Comparison of ENCODE assay signal across 12 cellular contexts in the genomic region with DNA sequence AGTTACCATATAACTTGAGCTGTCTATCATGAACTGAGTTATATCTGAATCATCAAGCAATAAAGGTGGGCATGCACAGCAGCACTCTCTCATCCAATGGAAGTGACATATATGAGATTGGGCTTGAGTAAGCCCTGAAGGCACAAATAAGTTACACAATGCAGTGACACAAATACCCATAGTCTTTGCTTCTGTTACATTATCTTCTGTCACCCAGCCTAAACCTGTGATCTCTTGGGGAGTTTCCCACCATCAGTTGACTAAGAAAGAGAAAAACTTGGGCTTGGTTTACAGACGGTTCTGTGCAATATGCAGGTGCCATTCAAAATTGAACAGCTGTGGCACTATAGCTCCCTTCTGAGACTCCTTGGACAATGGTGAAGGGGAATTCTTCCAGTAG.
DNase-seq lines count a peak whose midpoint lies in the region; ATAC-seq and TF ChIP-seq lines count a peak whose summit lies in the region.
"Had no signal": no experiment of that assay in that cellular context is flagged by ENCODE, and none has a peak within 500 bp of the region (broad histone marks: within the 10 kb centered on the region; RNA-seq: fewer than 3 reads in every experiment).

No MANE protein-coding gene starts in this region.

- H3K9ac ChIP-seq in mammary epithelial cell (ENCODE audit: insufficient read depth, low read length) = no peak overlapping the region

- no peak for TF ChIP-seq CTCF in mammary epithelial cell (conservative IDR thresholded peaks at IDR 0.05 in 1 of 2, IDR thresholded peaks at IDR 0.05 in 1 of 2; ENCODE audit: extremely low read depth in 1 of 2, insufficient read depth in 1 of 2, low read depth in 1 of 2, low read length in 2 of 2)
- TF ChIP-seq CTCF in PC-9 (conservative IDR thresholded peaks at IDR 0.05) = no peak

- 100% methylated on average over 1 of the region's 1 CpG for WGBS in mammary epithelial cell (ENCODE audit: low coverage, missing lambda C conversion rate)

- no peaks in the 10 kb centered on the region for H3F3A ChIP-seq in PC-9 (ENCODE audit: insufficient read depth, low read depth)

- no peaks in the 10 kb centered on the region for H4K20me1 ChIP-seq in mammary epithelial cell (ENCODE audit: insufficient read depth, low read length)
- no peaks in the 10 kb centered on the region for H4K20me1 ChIP-seq in PC-9 (ENCODE audit: insufficient read depth)

- in situ Hi-C loops in mammary epithelial cell (cut with MboI; ENCODE audit: low sequenced_read_pairs in 2 of 2) = no loop called here

- intact Hi-C loops in mammary epithelial cell (cut with micrococcal nuclease) (no loop called here), PC-9 (cut with micrococcal nuclease; ENCODE audit: unreplicated experiment) (no loop called here)

- H3K9me3 ChIP-seq in mammary epithelial cell (replicated peaks; ENCODE audit: insufficient read depth, low read length) = no peaks in the 10 kb centered on the region
- no peaks in the 10 kb centered on the region for H3K9me3 ChIP-seq in PC-9 (ENCODE audit: insufficient read depth, low read depth)
- H3K9me3 ChIP-seq: esophagus muscularis mucosa had no signal

- H3K4me3 ChIP-seq in mammary epithelial cell (replicated peaks in 1 of 3; ENCODE audit: insufficient read depth in 1 of 3, low read depth in 2 of 3, low read length in 3 of 3) (no peak overlapping the region), PC-9 (no peak overlapping the region)
- H3K4me3 ChIP-seq: esophagus muscularis mucosa had no signal

- no peaks in the 10 kb centered on the region for H3K9me2 ChIP-seq in PC-9 (ENCODE audit: insufficient read depth)

- H3K27me3 ChIP-seq in mammary epithelial cell (ENCODE audit: insufficient read depth, low read length) (no peaks in the 10 kb centered on the region), PC-9 (ENCODE audit: insufficient read depth, low read depth) (no peaks in the 10 kb centered on the region)
- H3K27me3 ChIP-seq: esophagus muscularis mucosa had no signal

- BruUV-seq in mammary epithelial cell (replicated peaks; lab: Mats Ljungman, UMichigan) = no TSS peak
- BruUV-seq in PC-9 (replicated peaks; lab: Mats Ljungman, UMichigan) = no TSS peak

- CTCF ChIA-PET in mammary epithelial cell (lab: Charles Lee; ENCODE audit: low non-redundant PET) (no interaction called here), PC-9 (lab: Charles Lee) (no interaction called here)

- ATAC-seq in GM18868 (IDR thresholded peaks at IDR 0.05; ENCODE audit: unreplicated experiment) (peak; percentile 97), GM21447 (IDR thresholded peaks at IDR 0.05; ENCODE audit: unreplicated experiment) (peak; percentile 79), HG03045 (IDR thresholded peaks at IDR 0.05; ENCODE audit: unreplicated experiment) (peak; percentile 92)

- H3K4me1 ChIP-seq in mammary epithelial cell (ENCODE audit: insufficient read depth, low read length) (no peaks in the 10 kb centered on the region), PC-9 (replicated peaks; ENCODE audit: insufficient read depth) (no peaks in the 10 kb centered on the region)
- H3K4me1 ChIP-seq: esophagus muscularis mucosa had no signal

- H3K36me3 ChIP-seq in mammary epithelial cell (ENCODE audit: insufficient read depth, low read length) (no peaks in the 10 kb centered on the region), PC-9 (ENCODE audit: low read depth) (no peaks in the 10 kb centered on the region)
- H3K36me3 ChIP-seq: esophagus muscularis mucosa had no signal

- POLR2A ChIA-PET in PC-9 (lab: Charles Lee; ENCODE audit: unreplicated experiment) = no interaction called here

- H3K79me2 ChIP-seq in mammary epithelial cell (ENCODE audit: insufficient read depth, low read length) = no peaks in the 10 kb centered on the region
- no peaks in the 10 kb centered on the region for H3K79me2 ChIP-seq in PC-9 (ENCODE audit: low read depth)

- DNase-seq in mammary epithelial cell = peak; percentile 44
- DNase-seq in SHP77 (lab: John Stamatoyannopoulos, UW) = no peak
- no peak for DNase-seq in activated effector memory CD4-positive, alpha-beta T cell treated with anti-CD3 and anti-CD28 coated beads, Interleukin-2, amount 50 U/mL, for 16 hours
- DNase-seq in SW480 (ENCODE audit: low spot score) = no peak
- DNase-seq in PC-9 = no peak
- DNase-seq: activated T-cell treated with anti-CD3 and anti-CD28 coated beads, Interleukin-2, amount 50 U/mL, for 4 hours; stimulated activated CD8-positive, alpha-beta memory T cell treated with anti-CD3 and anti-CD28 coated beads, Interleukin-4, amount 100 ng/mL, for 48 hours had no signal

- dilution Hi-C loops in mammary epithelial cell (cut with HindIII; ENCODE audit: low sequenced_read_pairs) = no loop called here

- H3K4me2 ChIP-seq in mammary epithelial cell (ENCODE audit: insufficient read depth, low read depth, low read length) (no peak overlapping the region), PC-9 (no peak overlapping the region)

- H3K27ac ChIP-seq in mammary epithelial cell (ENCODE audit: insufficient read depth, low read depth, low read length) = no peak overlapping the region
- H3K27ac ChIP-seq in PC-9 = no peak overlapping the region
- H3K27ac ChIP-seq: esophagus muscularis mucosa, RWPE1 had no signal

- H2AFZ ChIP-seq in mammary epithelial cell (ENCODE audit: low read depth, low read length) (no peak overlapping the region), PC-9 (no peak overlapping the region)
